Comparison of ENCODE assay signal across 17 cellular contexts in the genomic region with DNA sequence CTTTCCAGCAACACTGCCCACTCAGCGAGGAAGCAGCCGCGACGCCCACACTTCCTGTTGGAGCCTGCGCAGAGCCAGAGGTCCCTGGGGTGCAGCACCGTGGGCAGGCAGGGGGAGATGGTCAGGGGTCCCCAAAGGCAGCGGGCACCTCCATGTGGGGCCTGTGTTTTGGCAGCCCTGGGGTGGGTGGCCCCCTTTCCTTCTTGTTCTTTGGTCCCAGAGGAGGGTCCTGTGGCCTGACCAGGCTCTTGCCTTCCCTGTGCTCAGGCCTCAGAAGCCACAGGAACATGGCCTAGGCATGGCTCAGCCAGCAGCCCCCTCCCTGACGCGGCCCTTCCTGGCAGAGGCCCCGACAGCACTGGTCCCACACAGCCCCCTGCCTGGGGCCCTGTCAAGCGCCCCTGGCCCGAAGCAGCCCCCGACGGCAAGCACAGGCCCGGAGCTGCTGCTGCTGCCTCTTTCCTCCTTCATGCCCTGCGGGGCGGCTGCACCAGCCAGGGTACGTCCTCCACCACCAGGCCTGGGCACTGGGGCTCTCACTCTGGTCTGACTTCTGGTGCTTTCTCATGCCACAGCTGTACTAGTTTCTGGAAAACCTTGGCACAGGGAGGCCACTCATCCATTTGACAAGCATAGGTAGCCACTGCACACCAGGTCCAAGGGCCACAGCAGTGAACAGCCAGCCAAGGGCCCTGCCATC. TPM values are rescaled to one million over a fixed set of nuclear protein-coding genes. Genes with fewer than 3 reads are reported as not detected.
DNase-seq lines count a peak whose midpoint lies in the region; ATAC-seq and TF ChIP-seq lines count a peak whose summit lies in the region.
"Had no signal": no experiment of that assay in that cellular context is flagged by ENCODE, and none has a peak within 500 bp of the region (broad histone marks: within the 10 kb centered on the region; RNA-seq: fewer than 3 reads in every experiment).

No MANE protein-coding gene starts in this region.

- H3K9me3 Mint-ChIP-seq in activated CD4-positive, alpha-beta T cell treated with anti-CD3 and anti-CD28 coated beads, Interleukin-2, amount 10 ng/mL, durations not matched to agents 7 days and 5 days, result no peaks in the 10 kb centered on the region
- H3K9me3 Mint-ChIP-seq in central memory CD8-positive, alpha-beta T cell, result no peaks in the 10 kb centered on the region

- H3K36me3 Mint-ChIP-seq in activated CD4-positive, alpha-beta T cell treated with anti-CD3 and anti-CD28 coated beads, Interleukin-2, amount 10 ng/mL, durations not matched to agents 7 days and 5 days (ENCODE audit: low read depth), result peaks cover 23% of the 10 kb centered on the region
- peaks cover 51% of the 10 kb centered on the region for H3K36me3 Mint-ChIP-seq in central memory CD8-positive, alpha-beta T cell (ENCODE audit: insufficient read depth)

- H3K4me3 ChIP-seq in HEK293 (ENCODE audit: low read depth, low read length), result no peak overlapping the region
- no peak overlapping the region for H3K4me3 ChIP-seq in neutrophil (ENCODE audit: low read depth in 1 of 2, low read length in 1 of 2)
- H3K4me3 ChIP-seq: PC-9, tibial artery had no signal

- no peak overlapping the region for H3K4me3 Mint-ChIP-seq in activated CD4-positive, alpha-beta T cell treated with anti-CD3 and anti-CD28 coated beads, Interleukin-2, amount 10 ng/mL, durations not matched to agents 7 days and 5 days
- H3K4me3 Mint-ChIP-seq in central memory CD8-positive, alpha-beta T cell, result peak overlapping the region; percentile 12

- H3K27me3 ChIP-seq in neutrophil, result no peaks in the 10 kb centered on the region
- H3K27me3 ChIP-seq: tibial artery had no signal

- H3K27ac Mint-ChIP-seq in activated CD4-positive, alpha-beta T cell treated with anti-CD3 and anti-CD28 coated beads, Interleukin-2, amount 10 ng/mL, durations not matched to agents 7 days and 5 days, result peak overlapping the region; percentile 76
- H3K27ac Mint-ChIP-seq in central memory CD8-positive, alpha-beta T cell (ENCODE audit: low read depth), result peak overlapping the region; percentile 90

- TF ChIP-seq CTCF in HEK293 (tag by site-specific recombination; IDR thresholded peaks at IDR 0.05), result no peak
- no peak for TF ChIP-seq CTCF in neutrophil (IDR thresholded peaks at IDR 0.05)

- POLR2A ChIA-PET in activated CD4-positive, alpha-beta T cell treated with anti-CD3 and anti-CD28 coated beads, Interleukin-2, amount 10 ng/mL, durations not matched to agents 7 days and 5 days (lab: Charles Lee), result no interaction called here
- POLR2A ChIA-PET in HEK293 (lab: Yijun Ruan, JAX), result interaction anchor here (1.6 kb wide), 1 partner anchor 15 kb away, joined by 3 read pairs; no protein-coding TSS in a partner anchor

- H3K27me3 Mint-ChIP-seq in activated CD4-positive, alpha-beta T cell treated with anti-CD3 and anti-CD28 coated beads, Interleukin-2, amount 10 ng/mL, durations not matched to agents 7 days and 5 days, result no peaks in the 10 kb centered on the region
- no peaks in the 10 kb centered on the region for H3K27me3 Mint-ChIP-seq in central memory CD8-positive, alpha-beta T cell

- H3K4me1 Mint-ChIP-seq in activated CD4-positive, alpha-beta T cell treated with anti-CD3 and anti-CD28 coated beads, Interleukin-2, amount 10 ng/mL, durations not matched to agents 7 days and 5 days, result peaks cover 14% of the 10 kb centered on the region
- H3K4me1 Mint-ChIP-seq in central memory CD8-positive, alpha-beta T cell, result peaks cover 21% of the 10 kb centered on the region

- H3K9me3 ChIP-seq in HEK293 (ENCODE audit: control insufficient read depth, insufficient read depth, low read depth, low read length) (no peaks in the 10 kb centered on the region), neutrophil (no peaks in the 10 kb centered on the region)
- H3K9me3 ChIP-seq: tibial artery had no signal

- DNase-seq in activated CD4-positive, alpha-beta T cell treated with anti-CD3 and anti-CD28 coated beads, Interleukin-2, amount 10 ng/mL, durations not matched to agents 7 days and 5 days, result no peak
- no peak for DNase-seq in activated CD4-positive, alpha-beta T cell treated with anti-CD3 and anti-CD28 coated beads for 4 hours
- no peak for DNase-seq in central memory CD8-positive, alpha-beta T cell (ENCODE audit: low spot score in 2 of 2)
- DNase-seq in glomerular visceral epithelial cell (ENCODE audit: extremely low spot score), result no peak
- no peak for DNase-seq in NCI-H146 (lab: John Stamatoyannopoulos, UW)
- no peak for DNase-seq in NCI-H748 (lab: John Stamatoyannopoulos, UW; ENCODE audit: unreplicated experiment)
- DNase-seq: activated effector memory CD4-positive, alpha-beta T cell treated with anti-CD3 and anti-CD28 coated beads, Interleukin-2, amount 50 U/mL, for 16 hours; DMS153; hippocampal formation; IMR-90; NCI-H1417; PC-9; tibial artery had no signal

- H3K4me1 ChIP-seq in HEK293 (ENCODE audit: control insufficient read depth, insufficient read depth, low read length) (no peaks in the 10 kb centered on the region), neutrophil (ENCODE audit: control insufficient read depth in 1 of 2, insufficient read depth in 1 of 2, low read depth in 1 of 2, low read length in 1 of 2) (peaks cover 19 to 23% of the 10 kb centered on the region in 2 experiments)
- H3K4me1 ChIP-seq: parathyroid adenoma had no signal

- CTCF ChIA-PET in activated CD4-positive, alpha-beta T cell treated with anti-CD3 and anti-CD28 coated beads, Interleukin-2, amount 10 ng/mL, durations not matched to agents 7 days and 5 days (lab: Charles Lee), result interaction anchor here (0.6 kb wide), 1 partner anchor 142 kb away, joined by 3 read pairs; no protein-coding TSS in a partner anchor
- CTCF ChIA-PET in HEK293 (lab: Yijun Ruan, JAX), result interaction anchor here (1.2 to 1.6 kb wide), 2 partner anchors 18 to 19 kb away, joined by 3 to 4 read pairs; no protein-coding TSS in a partner anchor

- H3K36me3 ChIP-seq in HEK293 (ENCODE audit: control insufficient read depth in 2 of 2, insufficient read depth in 1 of 2, low read length in 2 of 2) (peaks cover 0 to 55% of the 10 kb centered on the region in 2 experiments; a peak in 2 of 3 replicates), neutrophil (peaks cover 91% of the 10 kb centered on the region)

- no peak overlapping the region for H3K27ac ChIP-seq in HEK293 (ENCODE audit: extremely low read depth, low read depth, low read length)
- H3K27ac ChIP-seq in neutrophil, result peak overlapping the region; percentile 76
- H3K27ac ChIP-seq: parathyroid adenoma, PC-9, tibial artery had no signal

- ATAC-seq in central memory CD8-positive, alpha-beta T cell (replicated peaks; ENCODE audit: extremely low read depth, poor library complexity, severe bottlenecking), result no peak
- ATAC-seq: esophagus mucosa had no signal

TF ChIP-seq in HEK293, 187 proteins besides CTCF, POLR2A, EP300 and RAD21:
- TF ChIP-seq ZFHX2 (tag by site-specific recombination; conservative IDR thresholded peaks at IDR 0.05), result peak; percentile 26; the same call in 1 of the 2 replicates
- TF ChIP-seq HOXC10 (CRISPR knock-in tag; IDR thresholded peaks at IDR 0.05), result no peak
- TF ChIP-seq GLIS2 (tag by site-specific recombination; IDR thresholded peaks at IDR 0.05), result 0 out of 2 replicates have a peak, but pooled peaks have one; percentile 20
- no peak for TF ChIP-seq ZNF561 (tag by site-specific recombination; IDR thresholded peaks at IDR 0.05; ENCODE audit: borderline replicate concordance)

RNA-seq across cellular contexts. Expression of a gene that starts 47.1 kb away (rescaled TPM):
- total RNA-seq in activated CD4-positive, alpha-beta T cell treated with anti-CD3 and anti-CD28 coated beads, Interleukin-2, amount 10 ng/mL, durations not matched to agents 7 days and 5 days, result 10 to 100 TPM; 19.4 to 19.6 TPM
